ENCODE assay signal across 8 cellular contexts in the genomic region with DNA sequence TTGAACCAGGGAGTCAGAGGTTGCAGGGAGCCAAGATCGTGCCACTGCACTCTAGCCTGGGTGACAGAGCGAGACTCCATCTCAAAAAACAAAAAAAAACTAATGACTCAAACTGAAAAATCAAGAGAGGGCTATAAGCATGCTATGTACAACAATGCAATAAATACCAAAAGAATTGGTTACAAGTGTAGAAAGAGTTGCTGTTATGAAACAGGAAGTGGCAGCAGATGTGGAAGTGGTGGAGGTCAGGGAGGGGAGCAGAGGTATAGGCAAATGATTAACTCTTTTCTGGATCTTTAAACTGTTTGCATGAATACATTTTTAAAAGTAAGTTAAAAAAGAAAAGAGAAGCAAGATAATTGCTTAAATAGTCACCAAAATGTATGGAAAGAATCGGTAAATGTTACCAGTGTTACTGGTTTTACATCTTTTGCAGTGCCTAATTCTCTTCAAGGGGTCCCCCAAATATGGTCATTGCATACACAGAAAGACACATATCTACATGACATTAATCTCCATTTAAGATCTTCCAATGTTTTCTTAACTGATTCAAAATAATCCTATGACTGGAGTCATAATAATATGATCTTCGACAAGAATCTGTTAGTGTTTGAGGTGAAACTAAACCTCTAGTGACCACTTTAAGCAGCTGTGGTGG. TPM values are rescaled to one million over a fixed set of nuclear protein-coding genes. Genes with fewer than 3 reads are reported as not detected.
DNase-seq lines count a peak whose midpoint lies in the region; ATAC-seq, FAIRE-seq and TF ChIP-seq lines count a peak whose summit lies in the region.

No MANE protein-coding gene starts in this region.

- CTCF ChIA-PET in MCF 10A (lab: Yijun Ruan, JAX) = no interaction called here

- WGBS in right lobe of liver (ENCODE audit: insufficient coverage, low coverage, low lambda C conversion rate, missing lambda C conversion rate) = 58% methylated on average over 4 of the region's 4 CpGs

- POLR2A ChIA-PET in MCF 10A (lab: Yijun Ruan, JAX) = no interaction called here

- no peak overlapping the region for H3K9ac ChIP-seq in OCI-LY3 (ENCODE audit: low read length)

- no peaks in the 10 kb centered on the region for H3K79me2 ChIP-seq in OCI-LY3 (ENCODE audit: low read length)

- ATAC-seq in HG02938 (IDR thresholded peaks at IDR 0.05; ENCODE audit: unreplicated experiment) (peak; percentile 100), right lobe of liver (peak; percentile 51 to 78 (median 56))

- H3K27ac ChIP-seq in breast epithelium (no peak overlapping the region), OCI-LY3 (ENCODE audit: low read length) (no peak overlapping the region), right lobe of liver (no peak overlapping the region)

- intact Hi-C loops in MCF 10A (cut with micrococcal nuclease) = no loop called here
- intact Hi-C loops in breast epithelium (cut with DNase I; ENCODE audit: low total_unique reads) = no loop called here
- intact Hi-C loops in right lobe of liver (cut with DNase I) = no loop called here

- TF ChIP-seq CTCF in MCF 10A (IDR thresholded peaks at IDR 0.05; ENCODE audit: unreplicated experiment) (no peak), breast epithelium (IDR thresholded peaks at IDR 0.05) (no peak), OCI-LY3 (IDR thresholded peaks at IDR 0.05; ENCODE audit: low read depth, low read length) (no peak), right lobe of liver (IDR thresholded peaks at IDR 0.05) (no peak)

- H3K36me3 Mint-ChIP-seq in MCF 10A (ENCODE audit: insufficient read depth, unreplicated experiment) = no peaks in the 10 kb centered on the region

- no peaks in the 10 kb centered on the region for H3K9me3 Mint-ChIP-seq in MCF 10A (ENCODE audit: unreplicated experiment)

- DNase-seq in MCF 10A (ENCODE audit: unreplicated experiment) (peak; percentile 6), breast epithelium (ENCODE audit: low spot score in 2 of 2) (no peak), right lobe of liver (no peak), urothelium cell line (ENCODE audit: low spot score) (no peak), NCI-H2196 treated with DMSO at 0.1 percent for 48 hours (lab: John Stamatoyannopoulos, UW; ENCODE audit: unreplicated experiment) (no peak), NCI-H345 treated with DMSO at 0.1 percent for 48 hours (lab: John Stamatoyannopoulos, UW; ENCODE audit: unreplicated experiment) (no peak)

- H3K27ac Mint-ChIP-seq in MCF 10A (ENCODE audit: low read depth, unreplicated experiment) = no peak overlapping the region

- H3K4me2 ChIP-seq in OCI-LY3 (ENCODE audit: low read length) = peak overlapping the region; percentile 69

- no peaks in the 10 kb centered on the region for H3K4me1 ChIP-seq in breast epithelium
- peaks cover 19% of the 10 kb centered on the region for H3K4me1 ChIP-seq in OCI-LY3 (ENCODE audit: low read length)
- H3K4me1 ChIP-seq in right lobe of liver = no peaks in the 10 kb centered on the region

- H3K4me1 Mint-ChIP-seq in MCF 10A (ENCODE audit: insufficient read depth, unreplicated experiment) = no peaks in the 10 kb centered on the region

- H3K4me3 Mint-ChIP-seq in MCF 10A (ENCODE audit: unreplicated experiment) = no peak overlapping the region

- BruUV-seq in MCF 10A (replicated peaks; lab: Mats Ljungman, UMichigan) = no TSS peak

- H3K36me3 ChIP-seq in breast epithelium = no peaks in the 10 kb centered on the region
- no peaks in the 10 kb centered on the region for H3K36me3 ChIP-seq in OCI-LY3 (replicated peaks; ENCODE audit: low read depth, low read length)
- H3K36me3 ChIP-seq in right lobe of liver = no peaks in the 10 kb centered on the region

- no peak for FAIRE-seq in urothelium cell line (lab: Jason Lieb, UNC)

- no peaks in the 10 kb centered on the region for H3K27me3 Mint-ChIP-seq in MCF 10A (ENCODE audit: insufficient read depth, unreplicated experiment)

- H4K20me1 ChIP-seq in OCI-LY3 (ENCODE audit: insufficient read depth, low read length) = no peaks in the 10 kb centered on the region

- H3K4me3 ChIP-seq in breast epithelium = no peak overlapping the region
- H3K4me3 ChIP-seq in OCI-LY3 (ENCODE audit: low read length) = peak overlapping the region; percentile 69
- no peak overlapping the region for H3K4me3 ChIP-seq in right lobe of liver

- no peaks in the 10 kb centered on the region for H3K27me3 ChIP-seq in breast epithelium
- no peaks in the 10 kb centered on the region for H3K27me3 ChIP-seq in OCI-LY3 (ENCODE audit: low read depth, low read length)
- H3K27me3 ChIP-seq in right lobe of liver = no peaks in the 10 kb centered on the region

- H3K9me3 ChIP-seq in breast epithelium = no peaks in the 10 kb centered on the region
- H3K9me3 ChIP-seq in OCI-LY3 (ENCODE audit: insufficient read depth, low read length) = no peaks in the 10 kb centered on the region
- H3K9me3 ChIP-seq in right lobe of liver = no peaks in the 10 kb centered on the region

- no peak overlapping the region for H2AFZ ChIP-seq in OCI-LY3 (ENCODE audit: low read depth, low read length)

- TF ChIP-seq POLR2A in breast epithelium (IDR thresholded peaks at IDR 0.05) (no peak), right lobe of liver (IDR thresholded peaks at IDR 0.05) (no peak)

RNA-seq across cellular contexts. Expression of a gene that starts 15.0 kb away (rescaled TPM):
- total RNA-seq in MCF 10A (2022) = not detected in 2 replicates
- total RNA-seq in breast epithelium = 1 to 10 TPM; 2.3 to 9.1 (median 8.3) TPM
- total RNA-seq in right lobe of liver = 1 to 10 TPM; 1.4 to 7.8 (median 3.5) TPM

RNA-seq across cellular contexts. Expression of a gene that starts 35.3 kb away (rescaled TPM):
- total RNA-seq in MCF 10A (2022) (not detected in 2 replicates), breast epithelium (1 to 10 TPM in 2 of 3 donors, under 1 TPM in 1; 0.73 to 2.4 (median 1.6) TPM), right lobe of liver (under 1 TPM; 0.06 to 0.49 (median 0.18) TPM)
